Comparison of ENCODE assay signal across 1 cellular context in the genomic region with DNA sequence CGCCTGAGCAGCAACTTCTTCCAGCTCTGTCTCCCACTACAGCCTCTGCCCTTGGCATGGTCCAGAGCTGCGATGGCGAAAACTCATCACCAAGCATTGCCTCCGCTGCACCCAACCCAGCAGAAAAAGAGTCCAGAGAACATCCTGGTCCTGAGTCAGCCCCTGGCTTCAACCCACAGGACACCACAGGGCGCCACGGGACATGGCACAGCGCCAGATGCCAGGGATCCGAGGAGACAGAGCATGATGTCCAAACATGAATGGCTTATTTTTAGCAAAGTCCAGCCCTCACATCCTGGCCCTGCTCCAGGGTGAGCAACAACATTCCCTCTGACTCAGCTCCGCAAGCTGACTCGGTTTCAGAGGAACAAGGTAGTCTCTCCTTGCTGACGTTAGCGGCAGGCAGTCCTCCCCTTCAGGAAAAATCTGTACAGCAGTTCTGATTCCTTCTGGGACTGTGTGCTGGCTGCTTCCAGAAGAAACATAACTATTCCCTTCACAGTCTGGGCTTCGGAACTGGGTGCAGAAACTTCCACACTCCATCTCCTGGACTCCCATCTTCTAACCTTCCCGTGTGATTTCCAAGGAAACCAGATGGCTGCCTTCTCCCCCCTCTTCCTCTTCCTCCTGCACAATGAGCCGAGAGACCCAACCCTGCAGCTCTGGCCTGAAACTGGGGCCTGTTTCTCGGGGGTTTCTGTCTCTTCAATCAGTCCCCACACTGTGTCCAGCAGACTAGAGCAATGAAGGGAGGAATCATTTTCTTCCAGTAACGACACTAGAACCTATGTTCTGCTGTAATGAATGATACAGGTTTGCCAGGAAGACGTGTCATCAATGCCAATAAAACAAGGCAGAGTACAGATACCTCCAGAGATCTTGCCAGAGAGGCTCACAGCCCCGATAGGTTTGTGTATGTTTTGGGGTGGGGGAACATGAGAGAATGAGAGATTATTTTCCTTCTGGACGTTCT.
TF ChIP-seq lines count a peak whose summit lies in the region.

No MANE protein-coding gene starts in this region.

TF ChIP-seq in HepG2, 621 proteins besides CTCF, POLR2A, EP300 and RAD21 (continued from another document and continues in another):
- TF ChIP-seq ZBTB44 (CRISPR knock-in tag; IDR thresholded peaks at IDR 0.05), result no peak
- no peak for TF ChIP-seq ARNT2 (CRISPR knock-in tag; IDR thresholded peaks at IDR 0.05; ENCODE audit: low read depth)
- TF ChIP-seq ZSCAN25 (CRISPR knock-in tag; IDR thresholded peaks at IDR 0.05), result no peak
- peak; percentile 52; the same call in 1 of the 2 replicates for TF ChIP-seq NR0B2 (CRISPR knock-in tag; IDR thresholded peaks at IDR 0.05)
- TF ChIP-seq, protein P1, sequence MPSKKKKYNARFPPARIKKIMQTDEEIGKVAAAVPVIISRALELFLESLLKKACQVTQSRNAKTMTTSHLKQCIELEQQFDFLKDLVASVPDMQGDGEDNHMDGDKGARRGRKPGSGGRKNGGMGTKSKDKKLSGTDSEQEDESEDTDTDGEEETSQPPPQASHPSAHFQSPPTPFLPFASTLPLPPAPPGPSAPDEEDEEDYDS (CRISPR knock-in tag; IDR thresholded peaks at IDR 0.05), result peak; percentile 73; the same call in 1 of the 2 replicates
- TF ChIP-seq MAFF (IDR thresholded peaks at IDR 0.05; ENCODE audit: low read depth, low read length), result peak; percentile 63
- peak; percentile 41; the same call in 1 of the 2 replicates for TF ChIP-seq ZNF33A (CRISPR knock-in tag; IDR thresholded peaks at IDR 0.05; ENCODE audit: borderline replicate concordance)
- peak; percentile 7; the same call in 1 of the 2 replicates for TF ChIP-seq KDM5B (CRISPR knock-in tag; IDR thresholded peaks at IDR 0.05; ENCODE audit: borderline replicate concordance)
- no peak for TF ChIP-seq ZSCAN20 (CRISPR knock-in tag; IDR thresholded peaks at IDR 0.05; ENCODE audit: borderline replicate concordance)
- no peak for TF ChIP-seq MATR3 (CRISPR knock-in tag; IDR thresholded peaks at IDR 0.05)
- TF ChIP-seq, protein P2, sequence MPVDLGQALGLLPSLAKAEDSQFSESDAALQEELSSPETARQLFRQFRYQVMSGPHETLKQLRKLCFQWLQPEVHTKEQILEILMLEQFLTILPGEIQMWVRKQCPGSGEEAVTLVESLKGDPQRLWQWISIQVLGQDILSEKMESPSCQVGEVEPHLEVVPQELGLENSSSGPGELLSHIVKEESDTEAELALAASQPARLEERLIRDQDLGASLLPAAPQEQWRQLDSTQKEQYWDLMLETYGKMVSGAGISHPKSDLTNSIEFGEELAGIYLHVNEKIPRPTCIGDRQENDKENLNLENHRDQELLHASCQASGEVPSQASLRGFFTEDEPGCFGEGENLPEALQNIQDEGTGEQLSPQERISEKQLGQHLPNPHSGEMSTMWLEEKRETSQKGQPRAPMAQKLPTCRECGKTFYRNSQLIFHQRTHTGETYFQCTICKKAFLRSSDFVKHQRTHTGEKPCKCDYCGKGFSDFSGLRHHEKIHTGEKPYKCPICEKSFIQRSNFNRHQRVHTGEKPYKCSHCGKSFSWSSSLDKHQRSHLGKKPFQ (CRISPR knock-in tag; IDR thresholded peaks at IDR 0.05; ENCODE audit: insufficient replicate concordance), result no peak
- TF ChIP-seq ZNF879 (CRISPR knock-in tag; IDR thresholded peaks at IDR 0.05), result no peak
- TF ChIP-seq YEATS4 (CRISPR knock-in tag; IDR thresholded peaks at IDR 0.05; ENCODE audit: borderline replicate concordance), result peak; percentile 67; the same call in 1 of the 2 replicates
- peak; percentile 58; the same call in 1 of the 2 replicates for TF ChIP-seq AHR (CRISPR knock-in tag; IDR thresholded peaks at IDR 0.05)
- no peak for TF ChIP-seq ZNF160 (CRISPR knock-in tag; IDR thresholded peaks at IDR 0.05)
- TF ChIP-seq LRRFIP1 (CRISPR knock-in tag; conservative IDR thresholded peaks at IDR 0.05), result no peak
- no peak for TF ChIP-seq PRMT3 (CRISPR knock-in tag; IDR thresholded peaks at IDR 0.05; ENCODE audit: borderline replicate concordance, low read depth)
- no peak for TF ChIP-seq ZNF674 (CRISPR knock-in tag; IDR thresholded peaks at IDR 0.05; ENCODE audit: low read depth)
- peak; percentile 87 for TF ChIP-seq RXRB (CRISPR knock-in tag; IDR thresholded peaks at IDR 0.05; ENCODE audit: borderline replicate concordance)
- TF ChIP-seq IKZF1 (IDR thresholded peaks at IDR 0.05), result no peak
- TF ChIP-seq, protein P3, sequence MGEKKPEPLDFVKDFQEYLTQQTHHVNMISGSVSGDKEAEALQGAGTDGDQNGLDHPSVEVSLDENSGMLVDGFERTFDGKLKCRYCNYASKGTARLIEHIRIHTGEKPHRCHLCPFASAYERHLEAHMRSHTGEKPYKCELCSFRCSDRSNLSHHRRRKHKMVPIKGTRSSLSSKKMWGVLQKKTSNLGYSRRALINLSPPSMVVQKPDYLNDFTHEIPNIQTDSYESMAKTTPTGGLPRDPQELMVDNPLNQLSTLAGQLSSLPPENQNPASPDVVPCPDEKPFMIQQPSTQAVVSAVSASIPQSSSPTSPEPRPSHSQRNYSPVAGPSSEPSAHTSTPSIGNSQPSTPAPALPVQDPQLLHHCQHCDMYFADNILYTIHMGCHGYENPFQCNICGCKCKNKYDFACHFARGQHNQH (CRISPR knock-in tag; IDR thresholded peaks at IDR 0.05), result peak; percentile 83
- no peak for TF ChIP-seq SIX4 (CRISPR knock-in tag; IDR thresholded peaks at IDR 0.05)
- no peak for TF ChIP-seq ATF7-NPFF (CRISPR knock-in tag; IDR thresholded peaks at IDR 0.05; ENCODE audit: low read depth)
- TF ChIP-seq KLF6 (CRISPR knock-in tag; IDR thresholded peaks at IDR 0.05), result no peak
- no peak for TF ChIP-seq ZEB1 (IDR thresholded peaks at IDR 0.05; ENCODE audit: insufficient replicate concordance, low read depth)
- no peak for TF ChIP-seq GZF1 (CRISPR knock-in tag; IDR thresholded peaks at IDR 0.05)
- peak; percentile 91 for TF ChIP-seq HNRNPL (IDR thresholded peaks at IDR 0.05; ENCODE audit: low read depth, low read length)
- TF ChIP-seq RFX5 (IDR thresholded peaks at IDR 0.05; ENCODE audit: low read depth, low read length), result no peak
- TF ChIP-seq EEA1 (CRISPR knock-in tag; IDR thresholded peaks at IDR 0.05; ENCODE audit: borderline replicate concordance), result no peak
- peak; percentile 43; the same call in 1 of the 2 replicates for TF ChIP-seq ZNF598 (CRISPR knock-in tag; IDR thresholded peaks at IDR 0.05; ENCODE audit: borderline replicate concordance)
- peak; percentile 97 for TF ChIP-seq HIC2 (CRISPR knock-in tag; IDR thresholded peaks at IDR 0.05; ENCODE audit: low read depth)
- no peak for TF ChIP-seq ZNF17 (CRISPR knock-in tag; IDR thresholded peaks at IDR 0.05)
- no peak for TF ChIP-seq KDM5A (IDR thresholded peaks at IDR 0.05; ENCODE audit: borderline replicate concordance, low read length)
- no peak for TF ChIP-seq ARID3A (IDR thresholded peaks at IDR 0.05; ENCODE audit: low read depth, low read length)
- TF ChIP-seq ZNF572 (CRISPR knock-in tag; IDR thresholded peaks at IDR 0.05), result no peak
- TF ChIP-seq ZFP82 (CRISPR knock-in tag; IDR thresholded peaks at IDR 0.05; ENCODE audit: borderline replicate concordance), result no peak
- TF ChIP-seq GPN1 (CRISPR knock-in tag; IDR thresholded peaks at IDR 0.05; ENCODE audit: borderline replicate concordance), result no peak
- peak; percentile 44; the same call in 1 of the 2 replicates for TF ChIP-seq THAP11 (CRISPR knock-in tag; IDR thresholded peaks at IDR 0.05)
- no peak for TF ChIP-seq ZNF451 (CRISPR knock-in tag; IDR thresholded peaks at IDR 0.05)
- 0 out of 2 replicates have a peak, but pooled peaks have one; percentile 8 for TF ChIP-seq ATF3 (CRISPR knock-in tag; IDR thresholded peaks at IDR 0.05)
- TF ChIP-seq ZNF44 (CRISPR knock-in tag; IDR thresholded peaks at IDR 0.05), result no peak
- no peak for TF ChIP-seq ZSCAN22 (CRISPR knock-in tag; IDR thresholded peaks at IDR 0.05)
- no peak for TF ChIP-seq ATAD3A (CRISPR knock-in tag; IDR thresholded peaks at IDR 0.05)
- TF ChIP-seq ZNF446 (CRISPR knock-in tag; IDR thresholded peaks at IDR 0.05), result no peak
- TF ChIP-seq TGIF2 (CRISPR knock-in tag; IDR thresholded peaks at IDR 0.05), result no peak
- TF ChIP-seq SRY (CRISPR knock-in tag; IDR thresholded peaks at IDR 0.05), result no peak
- no peak for TF ChIP-seq ZNF3 (CRISPR knock-in tag; IDR thresholded peaks at IDR 0.05)
- TF ChIP-seq, protein P4, sequence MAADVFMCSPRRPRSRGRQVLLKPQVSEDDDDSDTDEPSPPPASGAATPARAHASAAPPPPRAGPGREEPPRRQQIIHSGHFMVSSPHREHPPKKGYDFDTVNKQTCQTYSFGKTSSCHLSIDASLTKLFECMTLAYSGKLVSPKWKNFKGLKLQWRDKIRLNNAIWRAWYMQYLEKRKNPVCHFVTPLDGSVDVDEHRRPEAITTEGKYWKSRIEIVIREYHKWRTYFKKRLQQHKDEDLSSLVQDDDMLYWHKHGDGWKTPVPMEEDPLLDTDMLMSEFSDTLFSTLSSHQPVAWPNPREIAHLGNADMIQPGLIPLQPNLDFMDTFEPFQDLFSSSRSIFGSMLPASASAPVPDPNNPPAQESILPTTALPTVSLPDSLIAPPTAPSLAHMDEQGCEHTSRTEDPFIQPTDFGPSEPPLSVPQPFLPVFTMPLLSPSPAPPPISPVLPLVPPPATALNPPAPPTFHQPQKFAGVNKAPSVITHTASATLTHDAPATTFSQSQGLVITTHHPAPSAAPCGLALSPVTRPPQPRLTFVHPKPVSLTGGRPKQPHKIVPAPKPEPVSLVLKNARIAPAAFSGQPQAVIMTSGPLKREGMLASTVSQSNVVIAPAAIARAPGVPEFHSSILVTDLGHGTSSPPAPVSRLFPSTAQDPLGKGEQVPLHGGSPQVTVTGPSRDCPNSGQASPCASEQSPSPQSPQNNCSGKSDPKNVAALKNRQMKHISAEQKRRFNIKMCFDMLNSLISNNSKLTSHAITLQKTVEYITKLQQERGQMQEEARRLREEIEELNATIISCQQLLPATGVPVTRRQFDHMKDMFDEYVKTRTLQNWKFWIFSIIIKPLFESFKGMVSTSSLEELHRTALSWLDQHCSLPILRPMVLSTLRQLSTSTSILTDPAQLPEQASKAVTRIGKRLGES (CRISPR knock-in tag; IDR thresholded peaks at IDR 0.05; ENCODE audit: borderline replicate concordance), result no peak
- TF ChIP-seq ZFY (CRISPR knock-in tag; IDR thresholded peaks at IDR 0.05), result peak; percentile 30; the same call in 1 of the 2 replicates
- no peak for TF ChIP-seq HNF4G (IDR thresholded peaks at IDR 0.05; ENCODE audit: borderline replicate concordance, low read depth, low read length)
- TF ChIP-seq HNF4G (CRISPR knock-in tag; IDR thresholded peaks at IDR 0.05; ENCODE audit: borderline replicate concordance, low read depth), result no peak
- no peak for TF ChIP-seq CENPX (CRISPR knock-in tag; IDR thresholded peaks at IDR 0.05)
